19 cellular contexts compared by ENCODE assay signal in genomic region chr22:49244466-49245420, GRCh38.
A peak's percentile ranks its signal among the peaks of the same experiment; 100 is the strongest.
DNase-seq lines count a peak whose midpoint lies in the region; ATAC-seq and TF ChIP-seq lines count a peak whose summit lies in the region.
"Had no signal": no experiment of that assay in that cellular context is flagged by ENCODE, and none has a peak within 500 bp of the region (broad histone marks: within the 10 kb centered on the region; RNA-seq: fewer than 3 reads in every experiment).

No MANE protein-coding gene starts in this region.

- intact Hi-C loops in activated T-helper 2 cell treated with anti-CD3 and anti-CD28 coated beads, Interferon-gamma antibody, Interleukin-2, Interleukin-4, amounts not matched to agents 10 μg/mL and 5 μg/mL and 100 μg/mL, durations not matched to agents 14 hours and 24 hours and 36 hours (cut with micrococcal nuclease), result no loop called here

- H3K4me1 Mint-ChIP-seq in activated T-helper 2 cell treated with anti-CD3 and anti-CD28 coated beads, Interferon-gamma antibody, Interleukin-2, Interleukin-4, amounts not matched to agents 10 μg/mL and 5 μg/mL and 100 μg/mL, durations not matched to agents 14 hours and 24 hours and 36 hours (ENCODE audit: low read depth), result no peaks in the 10 kb centered on the region
- H3K4me1 Mint-ChIP-seq in type B pancreatic cell (ENCODE audit: unreplicated experiment), result no peaks in the 10 kb centered on the region
- H3K4me1 Mint-ChIP-seq: CD14-positive monocyte had no signal

- H3K4me3 Mint-ChIP-seq in activated T-helper 2 cell treated with anti-CD3 and anti-CD28 coated beads, Interferon-gamma antibody, Interleukin-2, Interleukin-4, amounts not matched to agents 10 μg/mL and 5 μg/mL and 100 μg/mL, durations not matched to agents 14 hours and 24 hours and 36 hours (ENCODE audit: low read depth), result no peak overlapping the region
- no peak overlapping the region for H3K4me3 Mint-ChIP-seq in type B pancreatic cell
- H3K4me3 Mint-ChIP-seq: CD14-positive monocyte had no signal

- H3K27me3 ChIP-seq in lung (ENCODE audit: control insufficient read depth, insufficient read depth), result no peaks in the 10 kb centered on the region
- H3K27me3 ChIP-seq: Peyer's patch had no signal

- no peaks in the 10 kb centered on the region for H3K4me1 ChIP-seq in lung (ENCODE audit: control insufficient read depth in 2 of 2, insufficient read depth in 2 of 2, low read length in 2 of 2)
- H3K4me1 ChIP-seq: HAP-1, Peyer's patch had no signal

- TF ChIP-seq CTCF in lung (IDR thresholded peaks at IDR 0.05; ENCODE audit: control extremely low read depth, extremely low read depth) (no peak), type B pancreatic cell (conservative IDR thresholded peaks at IDR 0.05) (no peak)

- no peak for ATAC-seq in lung (ENCODE audit: insufficient read depth, low FRiP score)
- ATAC-seq: HepG2 had no signal

- DNase-seq in activated effector memory CD4-positive, alpha-beta T cell treated with anti-CD3 and anti-CD28 coated beads, Interleukin-2, amount 50 U/mL, for 16 hours, result peak; percentile 34
- no peak for DNase-seq in activated effector memory CD4-positive, alpha-beta T cell treated with Interleukin-2 at 50 U/mL for 16 hours
- peak; percentile 4 for DNase-seq in activated T-helper 2 cell treated with anti-CD3 and anti-CD28 coated beads, Interferon-gamma antibody, Interleukin-2, Interleukin-4, amounts not matched to agents 10 μg/mL and 5 μg/mL and 100 μg/mL, durations not matched to agents 14 hours and 24 hours and 36 hours (ENCODE audit: low spot score)
- DNase-seq in lung (ENCODE audit: low spot score) (peak; percentile 13), type B pancreatic cell (ENCODE audit: extremely low spot score, unreplicated experiment) (peak; percentile 43), activated gamma-delta T cell treated with Interleukin-2 at 50 U/mL for 16 hours (no peak), substantia nigra (lab: John Stamatoyannopoulos, UW) (no peak)
- DNase-seq: COR-L47, DMS53, MG63, NCI-H1105, NCI-H187 treated with DMSO at 0.1 percent for 48 hours, NCI-H2171 treated with DMSO at 0.1 percent for 48 hours, NCI-H510A had no signal

- no peaks in the 10 kb centered on the region for H3K9me3 Mint-ChIP-seq in activated T-helper 2 cell treated with anti-CD3 and anti-CD28 coated beads, Interferon-gamma antibody, Interleukin-2, Interleukin-4, amounts not matched to agents 10 μg/mL and 5 μg/mL and 100 μg/mL, durations not matched to agents 14 hours and 24 hours and 36 hours
- H3K9me3 Mint-ChIP-seq in type B pancreatic cell, result no peaks in the 10 kb centered on the region

- no peaks in the 10 kb centered on the region for H3K36me3 ChIP-seq in lung (ENCODE audit: control insufficient read depth in 2 of 2, insufficient read depth in 2 of 2, low read length in 2 of 2)
- H3K36me3 ChIP-seq: HAP-1, MG63, Peyer's patch had no signal

- H3K27ac Mint-ChIP-seq in activated T-helper 2 cell treated with anti-CD3 and anti-CD28 coated beads, Interferon-gamma antibody, Interleukin-2, Interleukin-4, amounts not matched to agents 10 μg/mL and 5 μg/mL and 100 μg/mL, durations not matched to agents 14 hours and 24 hours and 36 hours, result no peak overlapping the region
- no peak overlapping the region for H3K27ac Mint-ChIP-seq in type B pancreatic cell
- H3K27ac Mint-ChIP-seq: CD14-positive monocyte had no signal

- peaks cover 5% of the 10 kb centered on the region for H3K27me3 Mint-ChIP-seq in activated T-helper 2 cell treated with anti-CD3 and anti-CD28 coated beads, Interferon-gamma antibody, Interleukin-2, Interleukin-4, amounts not matched to agents 10 μg/mL and 5 μg/mL and 100 μg/mL, durations not matched to agents 14 hours and 24 hours and 36 hours (ENCODE audit: low read depth)
- H3K27me3 Mint-ChIP-seq in type B pancreatic cell, result peaks cover 9% of the 10 kb centered on the region

- H3K27ac ChIP-seq in lung (ENCODE audit: low read depth in 1 of 2, low read length in 1 of 2), result no peak overlapping the region
- H3K27ac ChIP-seq in substantia nigra (ENCODE audit: low read depth, low read length, poor library complexity, severe bottlenecking), result no peak overlapping the region
- H3K27ac ChIP-seq: KMS-11, Peyer's patch had no signal

- WGBS in lung, 2 donors, result 90 to 91% methylated on average over 16 of the region's 16 CpGs

- no peaks in the 10 kb centered on the region for H3K36me3 Mint-ChIP-seq in activated T-helper 2 cell treated with anti-CD3 and anti-CD28 coated beads, Interferon-gamma antibody, Interleukin-2, Interleukin-4, amounts not matched to agents 10 μg/mL and 5 μg/mL and 100 μg/mL, durations not matched to agents 14 hours and 24 hours and 36 hours (ENCODE audit: low read depth)
- no peaks in the 10 kb centered on the region for H3K36me3 Mint-ChIP-seq in type B pancreatic cell
- H3K36me3 Mint-ChIP-seq: CD14-positive monocyte had no signal

- no peaks in the 10 kb centered on the region for H3K9me3 ChIP-seq in lung (ENCODE audit: control insufficient read depth in 2 of 2, insufficient read depth in 1 of 2, low read length in 1 of 2)
- H3K9me3 ChIP-seq: HAP-1, MG63, Peyer's patch had no signal

- H3K4me3 ChIP-seq in lung, result no peak overlapping the region
- H3K4me3 ChIP-seq: HAP-1, MG63, Peyer's patch had no signal

Comparison
In these comparisons a context has a peak if more than half of its experiments do, and no peak if none do; other contexts are left out.
1. DNase-seq: peak in activated effector memory CD4-positive, alpha-beta T cell treated with anti-CD3 and anti-CD28 coated beads, Interleukin-2, amount 50 U/mL, for 16 hours (single experiment), activated T-helper 2 cell treated with anti-CD3 and anti-CD28 coated beads, Interferon-gamma antibody, Interleukin-2, Interleukin-4, amounts not matched to agents 10 μg/mL and 5 μg/mL and 100 μg/mL, durations not matched to agents 14 hours and 24 hours and 36 hours (single experiment), lung (single experiment) and type B pancreatic cell (single experiment); none in activated effector memory CD4-positive, alpha-beta T cell treated with Interleukin-2 at 50 U/mL for 16 hours (single experiment), activated gamma-delta T cell treated with Interleukin-2 at 50 U/mL for 16 hours (single experiment) and substantia nigra (0 of 49).